In the genomic region with DNA sequence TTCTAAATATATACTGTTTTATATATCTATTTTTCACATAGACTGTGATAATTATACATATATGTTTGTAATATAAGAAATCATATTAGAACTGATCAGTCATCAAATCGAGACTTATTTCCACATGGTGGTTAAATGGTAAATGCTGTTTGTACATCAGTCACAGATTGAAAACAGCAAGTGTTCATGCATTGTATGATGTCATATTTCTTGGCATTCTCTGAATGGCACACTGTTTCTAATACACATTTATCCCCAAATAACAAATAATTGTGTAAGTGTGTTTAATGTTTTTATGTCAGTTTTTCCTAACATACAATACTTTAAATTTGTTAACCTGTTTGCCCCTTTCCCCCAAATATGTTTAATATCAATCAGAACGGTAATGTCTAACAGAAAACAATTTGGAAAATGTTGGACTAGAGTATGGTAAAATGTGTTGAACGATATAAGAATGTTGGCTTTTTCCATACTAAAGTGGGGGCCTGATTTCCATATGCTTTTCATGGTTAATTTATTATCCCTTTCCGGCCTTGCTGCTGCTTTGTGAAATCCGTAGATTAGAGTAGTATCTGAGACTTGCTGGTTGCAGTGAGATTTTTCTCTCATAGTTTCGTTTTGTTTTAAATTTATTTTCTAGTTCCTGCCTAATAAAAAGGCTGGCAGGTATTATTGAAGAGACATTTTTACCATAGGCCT, we compare ENCODE assay signal across 20 cellular contexts. TPM values are rescaled to one million over a fixed set of nuclear protein-coding genes. Genes with fewer than 3 reads are reported as not detected.
DNase-seq lines count a peak whose midpoint lies in the region; ATAC-seq, FAIRE-seq and TF ChIP-seq lines count a peak whose summit lies in the region.
"Had no signal": no experiment of that assay in that cellular context is flagged by ENCODE, and none has a peak within 500 bp of the region (broad histone marks: within the 10 kb centered on the region; RNA-seq: fewer than 3 reads in every experiment).

No MANE protein-coding gene starts in this region.

- H3K36me3 ChIP-seq in endodermal cell (ENCODE audit: control insufficient read depth, insufficient read depth, low read length) (peaks cover 19% of the 10 kb centered on the region), neutrophil (peaks cover 7% of the 10 kb centered on the region), uterus (no peaks in the 10 kb centered on the region), right atrium auricular region (no peaks in the 10 kb centered on the region)
- H3K36me3 ChIP-seq: breast epithelium, ovary had no signal

- H3K4me1 ChIP-seq in endodermal cell (ENCODE audit: control insufficient read depth, insufficient read depth, low read length), result no peaks in the 10 kb centered on the region
- H3K4me1 ChIP-seq in neutrophil (ENCODE audit: control insufficient read depth in 1 of 2, insufficient read depth in 1 of 2, low read depth in 1 of 2, low read length in 1 of 2), result peaks cover 21 to 41% of the 10 kb centered on the region in 2 experiments
- peaks cover 0 to 4% of the 10 kb centered on the region in 2 donors for H3K4me1 ChIP-seq in uterus
- peaks cover 0 to 45% of the 10 kb centered on the region in 2 donors for H3K4me1 ChIP-seq in right atrium auricular region
- H3K4me1 ChIP-seq: breast epithelium, SJSA1 had no signal

- H3K27me3 ChIP-seq in CD4-positive, alpha-beta T cell (ENCODE audit: control insufficient read depth, insufficient read depth, low read length), result no peaks in the 10 kb centered on the region
- H3K27me3 ChIP-seq in endodermal cell (ENCODE audit: control insufficient read depth, insufficient read depth, low read length, poor library complexity, severe bottlenecking) (no peaks in the 10 kb centered on the region), neutrophil (no peaks in the 10 kb centered on the region), uterus (no peaks in the 10 kb centered on the region), right atrium auricular region (no peaks in the 10 kb centered on the region)
- H3K27me3 ChIP-seq: breast epithelium, ovary, SJSA1 had no signal

- no peak overlapping the region for H3K4me3 Mint-ChIP-seq in CD4-positive, alpha-beta T cell
- H3K4me3 Mint-ChIP-seq in endodermal cell, result no peak overlapping the region
- H3K4me3 Mint-ChIP-seq in activated CD4-positive, alpha-beta memory T cell treated with anti-CD3 and anti-CD28 coated beads, Interleukin-2, amount 10 ng/mL, durations not matched to agents 7 days and 5 days, result no peak overlapping the region
- H3K4me3 Mint-ChIP-seq: dendritic cell treated with granulocyte-macrophage colony-stimulating factor and Interleukin-4, amounts not matched to agents 40 ng/mL and 50 ng/mL, for 4 days had no signal

- H3K4me3 ChIP-seq in endodermal cell (ENCODE audit: low read length) (no peak overlapping the region), neutrophil (ENCODE audit: low read depth in 1 of 2, low read length in 1 of 2) (no peak overlapping the region), uterus (no peak overlapping the region), right atrium auricular region (no peak overlapping the region)
- H3K4me3 ChIP-seq: breast epithelium, ovary, SJSA1 had no signal

- CTCF ChIA-PET in CD4-positive, alpha-beta T cell (lab: Charles Lee), result no interaction called here
- CTCF ChIA-PET in activated CD4-positive, alpha-beta memory T cell treated with anti-CD3 and anti-CD28 coated beads, Interleukin-2, amount 10 ng/mL, durations not matched to agents 7 days and 5 days (lab: Charles Lee), result no interaction called here

- no peak overlapping the region for H3K27ac ChIP-seq in CD4-positive, alpha-beta T cell (ENCODE audit: low read depth, low read length)
- no peak overlapping the region for H3K27ac ChIP-seq in endodermal cell (ENCODE audit: low read depth, low read length)
- peak overlapping the region; percentile 82 for H3K27ac ChIP-seq in neutrophil
- no peak overlapping the region for H3K27ac ChIP-seq in uterus
- no peak overlapping the region for H3K27ac ChIP-seq in right atrium auricular region
- H3K27ac ChIP-seq: breast epithelium, epithelial cell of prostate, ovary, SJSA1 had no signal

- POLR2A ChIA-PET in CD4-positive, alpha-beta T cell (lab: Charles Lee), result no interaction called here
- POLR2A ChIA-PET in activated CD4-positive, alpha-beta memory T cell treated with anti-CD3 and anti-CD28 coated beads, Interleukin-2, amount 10 ng/mL, durations not matched to agents 7 days and 5 days (lab: Charles Lee), result no interaction called here

- H3K9ac ChIP-seq in endodermal cell (ENCODE audit: extremely low read depth, low read length, poor library complexity, severe bottlenecking), result no peak overlapping the region

- intact Hi-C loops in CD4-positive, alpha-beta T cell (cut with DNase I, micrococcal nuclease), result no loop called here
- intact Hi-C loops in uterus (cut with DNase I; ENCODE audit: low total_unique reads), result no loop called here

- H3K9me3 Mint-ChIP-seq in CD4-positive, alpha-beta T cell, result no peaks in the 10 kb centered on the region
- H3K9me3 Mint-ChIP-seq in endodermal cell, result no peaks in the 10 kb centered on the region
- H3K9me3 Mint-ChIP-seq in activated CD4-positive, alpha-beta memory T cell treated with anti-CD3 and anti-CD28 coated beads, Interleukin-2, amount 10 ng/mL, durations not matched to agents 7 days and 5 days, result no peaks in the 10 kb centered on the region

- 83 to 92% methylated on average over 1 to 6 of the region's 6 CpGs for WGBS in endodermal cell (ENCODE audit: insufficient coverage in 1 of 2, insufficient read length in 1 of 2), 2 experiments

- H3K27ac Mint-ChIP-seq in CD4-positive, alpha-beta T cell, result peak overlapping the region; percentile 8
- H3K27ac Mint-ChIP-seq in endodermal cell, result peak overlapping the region; percentile 80
- H3K27ac Mint-ChIP-seq in activated CD4-positive, alpha-beta memory T cell treated with anti-CD3 and anti-CD28 coated beads, Interleukin-2, amount 10 ng/mL, durations not matched to agents 7 days and 5 days, result no peak overlapping the region

- H3K4me1 Mint-ChIP-seq in CD4-positive, alpha-beta T cell (ENCODE audit: low read depth), result peaks cover 73% of the 10 kb centered on the region
- peaks cover 42% of the 10 kb centered on the region for H3K4me1 Mint-ChIP-seq in endodermal cell
- peaks cover 61% of the 10 kb centered on the region for H3K4me1 Mint-ChIP-seq in activated CD4-positive, alpha-beta memory T cell treated with anti-CD3 and anti-CD28 coated beads, Interleukin-2, amount 10 ng/mL, durations not matched to agents 7 days and 5 days

- peak; percentile 68 for FAIRE-seq in H54 (lab: Jason Lieb, UNC)

- DNase-seq in CD4-positive, alpha-beta T cell, result no peak
- DNase-seq in H54 (ENCODE audit: insufficient read length, low spot score), result no peak
- DNase-seq in endodermal cell, result no peak
- DNase-seq in uterus, result no peak
- no peak for DNase-seq in right atrium auricular region (ENCODE audit: low spot score)
- DNase-seq in activated CD4-positive, alpha-beta memory T cell treated with anti-CD3 and anti-CD28 coated beads, Interleukin-2, amount 10 ng/mL, durations not matched to agents 7 days and 5 days, result no peak
- DNase-seq: activated CD4-positive, alpha-beta T cell treated with anti-CD3 and anti-CD28 coated beads, Interleukin-2, amount 50 U/mL, for 1 hour; activated T-cell treated with anti-CD3 and anti-CD28 coated beads, Interleukin-2, amount 50 U/mL, for 1 hour; Karpas-422; left ventricle myocardium superior; NCI-H1092 treated with DMSO at 0.1 percent for 48 hours; NCI-H748 treated with DMSO at 0.1 percent for 48 hours; ovary; stimulated activated CD4-positive, alpha-beta T cell treated with anti-CD3 and anti-CD28 coated beads, Interleukin-4, amount 100 ng/mL, for 4 hours; substantia nigra had no signal

- H3K36me3 Mint-ChIP-seq in CD4-positive, alpha-beta T cell (ENCODE audit: low read depth), result peaks cover 51% of the 10 kb centered on the region
- H3K36me3 Mint-ChIP-seq in endodermal cell (ENCODE audit: low read depth), result peaks cover 6% of the 10 kb centered on the region
- peaks cover 27% of the 10 kb centered on the region for H3K36me3 Mint-ChIP-seq in activated CD4-positive, alpha-beta memory T cell treated with anti-CD3 and anti-CD28 coated beads, Interleukin-2, amount 10 ng/mL, durations not matched to agents 7 days and 5 days (ENCODE audit: low read depth)

- TF ChIP-seq POLR2A in H54 (IDR thresholded peaks at IDR 0.05; ENCODE audit: low read depth, low read length), result no peak
- TF ChIP-seq POLR2A in uterus (IDR thresholded peaks at IDR 0.05), result no peak

- H3K27me3 Mint-ChIP-seq in CD4-positive, alpha-beta T cell, result no peaks in the 10 kb centered on the region
- no peaks in the 10 kb centered on the region for H3K27me3 Mint-ChIP-seq in endodermal cell (ENCODE audit: insufficient read depth)
- no peaks in the 10 kb centered on the region for H3K27me3 Mint-ChIP-seq in activated CD4-positive, alpha-beta memory T cell treated with anti-CD3 and anti-CD28 coated beads, Interleukin-2, amount 10 ng/mL, durations not matched to agents 7 days and 5 days
- H3K27me3 Mint-ChIP-seq: dendritic cell treated with granulocyte-macrophage colony-stimulating factor and Interleukin-4, amounts not matched to agents 40 ng/mL and 50 ng/mL, for 4 days had no signal

- H3K9me3 ChIP-seq in CD4-positive, alpha-beta T cell (ENCODE audit: control insufficient read depth, low read length), result no peaks in the 10 kb centered on the region
- H3K9me3 ChIP-seq in endodermal cell (ENCODE audit: control insufficient read depth, low read length), result no peaks in the 10 kb centered on the region
- H3K9me3 ChIP-seq in neutrophil, result no peaks in the 10 kb centered on the region
- no peaks in the 10 kb centered on the region for H3K9me3 ChIP-seq in uterus
- H3K9me3 ChIP-seq in right atrium auricular region, result no peaks in the 10 kb centered on the region
- H3K9me3 ChIP-seq: breast epithelium, ovary, SJSA1 had no signal

- ATAC-seq in CD4-positive, alpha-beta T cell (ENCODE audit: poor library complexity), result no peak
- ATAC-seq: left ventricle myocardium superior had no signal

- no peak for TF ChIP-seq CTCF in CD4-positive, alpha-beta T cell (IDR thresholded peaks at IDR 0.05)
- TF ChIP-seq CTCF in endodermal cell (conservative IDR thresholded peaks at IDR 0.05), result no peak
- TF ChIP-seq CTCF in neutrophil (IDR thresholded peaks at IDR 0.05), result no peak
- no peak for TF ChIP-seq CTCF in uterus (IDR thresholded peaks at IDR 0.05)
- TF ChIP-seq CTCF in right atrium auricular region (IDR thresholded peaks at IDR 0.05), result no peak

RNA-seq across cellular contexts. Expression of a gene that starts 23.6 kb away (rescaled TPM):
- 100 to 1,000 TPM; 120 to 130 TPM for total RNA-seq in CD4-positive, alpha-beta T cell
- total RNA-seq in endodermal cell, result 100 to 1,000 TPM; 122 to 150 TPM
- 50.5 TPM for polyA plus RNA-seq in endodermal cell (2013, experiment 1 of 2)
- polyA plus RNA-seq in endodermal cell (2013, experiment 2 of 2), result 58.0 TPM
- 10 to 100 TPM; 20.6 to 94.4 (median 48.2) TPM for total RNA-seq in uterus
- 10 to 100 TPM; 31.1 to 50.4 TPM for total RNA-seq in right atrium auricular region
- 10 to 100 TPM; 69.5 to 72.0 TPM for total RNA-seq in activated CD4-positive, alpha-beta memory T cell treated with anti-CD3 and anti-CD28 coated beads, Interleukin-2, amount 10 ng/mL, durations not matched to agents 7 days and 5 days
